Comparison of ENCODE assay signal across 24 cellular contexts in the genomic region with DNA sequence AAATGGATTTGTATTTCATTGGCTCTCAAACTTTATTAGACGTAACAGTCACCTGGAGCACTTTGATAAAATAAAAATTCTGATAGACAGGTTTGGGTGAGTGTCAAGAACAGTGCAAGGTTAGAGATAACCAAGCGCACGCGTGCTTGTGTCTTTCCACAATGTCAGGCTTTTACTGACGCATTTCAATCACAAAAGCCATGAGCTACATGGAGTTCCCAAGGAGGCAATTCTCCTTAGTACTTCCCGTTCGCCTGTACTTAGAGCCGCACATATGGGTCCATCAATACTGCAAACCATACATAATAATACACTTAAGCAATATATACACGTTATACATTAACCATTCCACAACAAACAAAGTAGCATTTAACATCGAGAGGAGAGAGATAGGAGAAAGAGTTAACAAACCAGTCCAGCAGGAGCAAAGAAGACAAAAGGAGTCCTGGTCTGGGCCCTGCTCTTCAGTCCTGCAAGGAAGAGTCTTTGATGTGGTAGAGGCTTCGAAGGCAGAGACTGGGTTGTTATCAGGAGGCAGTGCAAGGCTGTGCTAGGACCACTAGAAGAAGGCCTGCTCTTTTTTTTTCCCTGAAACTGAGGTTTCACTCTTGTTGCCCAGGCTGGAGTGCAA. TPM values are rescaled to one million over a fixed set of nuclear protein-coding genes. Genes with fewer than 3 reads are reported as not detected.
DNase-seq lines count a peak whose midpoint lies in the region; ATAC-seq and TF ChIP-seq lines count a peak whose summit lies in the region.
"Had no signal": no experiment of that assay in that cellular context is flagged by ENCODE, and none has a peak within 500 bp of the region (broad histone marks: within the 10 kb centered on the region; RNA-seq: fewer than 3 reads in every experiment).

No MANE protein-coding gene starts in this region.

- H3K4me1 ChIP-seq in mesodermal cell (ENCODE audit: control insufficient read depth, insufficient read depth, low read length, poor library complexity, severe bottlenecking), result peaks cover 22% of the 10 kb centered on the region
- peaks cover 5 to 29% (median 18%) of the 10 kb centered on the region in 4 donors for H3K4me1 ChIP-seq in stomach
- peaks cover 0 to 5% of the 10 kb centered on the region in 2 donors for H3K4me1 ChIP-seq in left lung

- no peaks in the 10 kb centered on the region for H3K9me3 Mint-ChIP-seq in activated T-cell treated with anti-CD3 and anti-CD28 coated beads, Interleukin-2, amount 50 U/mL, for 24 hours
- H3K9me3 Mint-ChIP-seq: CD8-positive, alpha-beta T cell had no signal

- WGBS in mesodermal cell (ENCODE audit: insufficient coverage in 2 of 2), 2 experiments, result 88 to 91% methylated on average over 10 of the region's 11 CpGs
- 39 to 66% (median 45%) methylated on average over 11 of the region's 11 CpGs for WGBS in stomach, 5 donors

- H3K4me3 ChIP-seq in mesodermal cell (ENCODE audit: extremely low read depth, insufficient read depth, low read length, poor library complexity, severe bottlenecking) (no peak overlapping the region), stomach (no peak overlapping the region), left lung (no peak overlapping the region)

- TF ChIP-seq EP300 in stomach (IDR thresholded peaks at IDR 0.05), result no peak

- peaks cover 21% of the 10 kb centered on the region for H3K27me3 Mint-ChIP-seq in activated T-cell treated with anti-CD3 and anti-CD28 coated beads, Interleukin-2, amount 50 U/mL, for 24 hours

- H3K27ac ChIP-seq in mesodermal cell (ENCODE audit: low read depth, low read length, severe bottlenecking), result peak overlapping the region; percentile 53
- peak overlapping the region; percentile 65 to 86 (median 79) for H3K27ac ChIP-seq in stomach
- no peak overlapping the region for H3K27ac ChIP-seq in left lung

- peaks cover 0 to 8% (median 0%) of the 10 kb centered on the region in 3 donors for H3K27me3 ChIP-seq in stomach
- peaks cover 0 to 11% of the 10 kb centered on the region in 2 donors for H3K27me3 ChIP-seq in left lung

- intact Hi-C loops in stomach (cut with DNase I; ENCODE audit: low total_unique reads) (no loop called here), left lung (cut with DNase I) (no loop called here)

- H3K4me3 Mint-ChIP-seq in activated T-cell treated with anti-CD3 and anti-CD28 coated beads, Interleukin-2, amount 50 U/mL, for 24 hours, result no peak overlapping the region
- H3K4me3 Mint-ChIP-seq: CD8-positive, alpha-beta T cell had no signal

- H3K4me1 Mint-ChIP-seq in activated T-cell treated with anti-CD3 and anti-CD28 coated beads, Interleukin-2, amount 50 U/mL, for 24 hours (ENCODE audit: low read depth), result peaks cover 5% of the 10 kb centered on the region

- H3K36me3 ChIP-seq in mesodermal cell (ENCODE audit: control insufficient read depth, insufficient read depth, low read length) (no peaks in the 10 kb centered on the region), stomach (no peaks in the 10 kb centered on the region), left lung (no peaks in the 10 kb centered on the region)

- H3K36me3 Mint-ChIP-seq in activated T-cell treated with anti-CD3 and anti-CD28 coated beads, Interleukin-2, amount 50 U/mL, for 24 hours (ENCODE audit: low read depth), result no peaks in the 10 kb centered on the region
- H3K36me3 Mint-ChIP-seq: CD8-positive, alpha-beta T cell had no signal

- TF ChIP-seq CTCF in stomach (IDR thresholded peaks at IDR 0.05) (no peak), left lung (IDR thresholded peaks at IDR 0.05) (no peak)

- peak; percentile 37 for DNase-seq in DMS53 treated with DMSO at 0.1 percent for 48 hours (lab: John Stamatoyannopoulos, UW; ENCODE audit: unreplicated experiment)
- peak; percentile 64 for DNase-seq in SW480 (ENCODE audit: low spot score)
- DNase-seq in stomach, result peak; percentile 66
- DNase-seq in left lung, result no peak
- DNase-seq in activated T-cell treated with anti-CD3 and anti-CD28 coated beads, Interleukin-2, amount 50 U/mL, for 24 hours, result no peak
- DNase-seq in A172 (ENCODE audit: low spot score), result no peak
- DNase-seq in mesenteric fat pad (ENCODE audit: low spot score), result no peak
- DNase-seq: ACHN; C1 segment of cervical spinal cord; Calu3; CD8-positive, alpha-beta T cell; DMS153; GF-D8; Kasumi-1; NCI-H1417 treated with DMSO at 0.1 percent for 48 hours; NCI-H187; NCI-H2107; NCI-H446 treated with DMSO at 0.1 percent for 48 hours; NCI-H526 treated with DMSO at 0.1 percent for 48 hours; Right ventricle myocardium superior had no signal

- no peak for TF ChIP-seq POLR2A in stomach (IDR thresholded peaks at IDR 0.05)

- H3K27ac Mint-ChIP-seq in activated T-cell treated with anti-CD3 and anti-CD28 coated beads, Interleukin-2, amount 50 U/mL, for 24 hours, result no peak overlapping the region
- H3K27ac Mint-ChIP-seq: CD8-positive, alpha-beta T cell had no signal

- H3K9me3 ChIP-seq in mesodermal cell (ENCODE audit: control insufficient read depth, low read length) (no peaks in the 10 kb centered on the region), stomach (no peaks in the 10 kb centered on the region), left lung (no peaks in the 10 kb centered on the region)

- no peak for ATAC-seq in left lung
- ATAC-seq: CD8-positive, alpha-beta T cell had no signal

RNA-seq across cellular contexts. Expression of a gene that starts 11.9 kb away (rescaled TPM):
- 131 TPM for polyA plus RNA-seq in mesodermal cell (2013, experiment 1 of 2)
- 126 TPM for polyA plus RNA-seq in mesodermal cell (2013, experiment 2 of 2)
- total RNA-seq in stomach (100 to 1,000 TPM in 4 of 5 donors, 10 to 100 TPM in 1; 66.5 to 321 (median 141) TPM), left lung (100 to 1,000 TPM in 1 of 2 donors, 10 to 100 TPM in 1; 47.8 to 107 TPM), mesenteric fat pad (17.9 TPM)
- polyA plus RNA-seq in stomach, result 100 to 1,000 TPM in 2 of 3 donors, 10 to 100 TPM in 1; 84.5 to 145 (median 117) TPM
- 2.7 and 5.9 TPM in 2 replicates for total RNA-seq in A172 (2014; rRNA removed; shearing (Covaris generic))

RNA-seq across cellular contexts. Expression of a gene that starts 46.5 kb away (rescaled TPM):
- polyA plus RNA-seq in mesodermal cell (2013, experiment 1 of 2), result not detected
- polyA plus RNA-seq in mesodermal cell (2013, experiment 2 of 2), result not detected
- total RNA-seq in stomach (1 to 10 TPM in 3 of 5 donors, not detected in 2; 3.1 to 8.0 (median 5.3) TPM), left lung (10 to 100 TPM in 1 of 2 donors, 1 to 10 TPM in 1; 9.1 to 35.5 TPM), mesenteric fat pad (19.0 TPM)
- 1 to 10 TPM; 1.8 to 4.7 (median 2.7) TPM for polyA plus RNA-seq in stomach
- not detected in 2 replicates for total RNA-seq in A172 (2014; rRNA removed; shearing (Covaris generic))
- total RNA-seq: MCF 10A, RPMI7951, SK-MEL-5 had no signal

RNA-seq across cellular contexts. Expression of a gene that starts 52.7 kb away (rescaled TPM):
- polyA plus RNA-seq in mesodermal cell (2013, experiment 1 of 2), result 0.22 TPM
- not detected for polyA plus RNA-seq in mesodermal cell (2013, experiment 2 of 2)
- total RNA-seq in stomach (not detected), left lung (not detected), mesenteric fat pad (not detected)
- polyA plus RNA-seq in stomach, result not detected
- total RNA-seq in A172 (2014; rRNA removed; shearing (Covaris generic)), result not detected in 2 replicates
- total RNA-seq: Calu3; CD8-positive, alpha-beta T cell; MCF 10A; Right ventricle myocardium superior; RPMI7951; SK-MEL-5 had no signal

RNA-seq across cellular contexts. Expression of a gene that starts 58.3 kb away (rescaled TPM):
- polyA plus RNA-seq in mesodermal cell (2013, experiment 1 of 2), result 1.4 TPM
- polyA plus RNA-seq in mesodermal cell (2013, experiment 2 of 2), result 0.76 TPM
- not detected for total RNA-seq in stomach
- not detected for polyA plus RNA-seq in stomach
- total RNA-seq in left lung, result not detected
- not detected in 2 replicates for total RNA-seq in A172 (2014; rRNA removed; shearing (Covaris generic))
- not detected for total RNA-seq in mesenteric fat pad
- total RNA-seq: Calu3; CD8-positive, alpha-beta T cell; MCF 10A; Right ventricle myocardium superior; RPMI7951; SK-MEL-5 had no signal

Comparison
In these comparisons a context has a peak if more than half of its experiments do, and no peak if none do; other contexts are left out.
1. DNase-seq: peak in DMS53 treated with DMSO at 0.1 percent for 48 hours (single experiment), SW480 (single experiment) and stomach (single experiment); none in left lung (0 of 2), activated T-cell treated with anti-CD3 and anti-CD28 coated beads, Interleukin-2, amount 50 U/mL, for 24 hours (single experiment), A172 (single experiment) and mesenteric fat pad (single experiment).
2. H3K27ac ChIP-seq: peak in mesodermal cell (single experiment) and stomach (5 of 5); none in left lung (0 of 2).